In the genomic region with DNA sequence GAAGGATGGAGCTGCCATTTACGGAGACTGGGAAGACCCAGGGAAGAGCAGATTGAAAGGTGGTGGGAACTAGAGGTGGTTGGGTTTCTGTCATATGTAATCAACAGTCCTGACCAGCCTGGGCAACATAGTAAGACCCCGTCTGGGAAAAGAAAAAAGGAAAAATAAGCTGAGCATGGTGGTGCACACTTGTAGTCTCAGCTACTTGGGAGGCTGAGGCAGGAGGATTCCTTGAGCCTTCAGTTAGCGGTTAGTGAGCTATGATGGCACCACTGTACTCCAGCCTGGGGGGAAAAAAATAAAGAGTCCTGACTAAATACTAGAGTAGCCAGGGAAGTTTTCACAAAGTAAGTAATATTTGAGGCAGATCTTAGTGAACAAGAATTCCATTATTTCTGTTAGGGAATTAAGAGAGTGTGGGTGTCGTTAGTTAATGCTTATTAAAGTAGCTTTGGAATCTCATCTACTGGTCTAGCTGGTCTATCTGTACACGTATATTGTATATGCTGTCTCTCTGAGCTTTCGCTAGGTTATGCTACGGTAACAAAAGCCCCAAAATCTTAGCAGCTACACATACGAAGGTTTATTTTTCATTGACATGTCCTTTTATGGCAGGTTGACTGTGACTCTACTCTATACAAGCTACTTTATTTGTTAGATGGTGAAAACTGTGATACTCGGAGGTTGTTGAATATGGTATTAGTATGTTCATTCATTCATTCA, we compare ENCODE assay signal across 17 cellular contexts. TPM values are rescaled to one million over a fixed set of nuclear protein-coding genes. Genes with fewer than 3 reads are reported as not detected.
DNase-seq lines count a peak whose midpoint lies in the region; TF ChIP-seq lines count a peak whose summit lies in the region.
"Had no signal": no experiment of that assay in that cellular context is flagged by ENCODE, and none has a peak within 500 bp of the region (broad histone marks: within the 10 kb centered on the region; RNA-seq: fewer than 3 reads in every experiment).

No MANE protein-coding gene starts in this region.

- H3K9me3 ChIP-seq in sigmoid colon (no peaks in the 10 kb centered on the region), transverse colon (no peaks in the 10 kb centered on the region)
- H3K9me3 ChIP-seq: BLaER1, SJCRH30 had no signal

- TF ChIP-seq EP300 in sigmoid colon (IDR thresholded peaks at IDR 0.05) (no peak), transverse colon (IDR thresholded peaks at IDR 0.05; ENCODE audit: low read depth) (no peak)

- peaks cover 0 to 32% (median 19%) of the 10 kb centered on the region in 4 donors for H3K4me1 ChIP-seq in sigmoid colon
- peaks cover 17 to 36% (median 28%) of the 10 kb centered on the region in 4 donors for H3K4me1 ChIP-seq in transverse colon

- WGBS in sigmoid colon, 2 donors, result 93 to 94% methylated on average over 9 of the region's 9 CpGs
- WGBS in transverse colon (ENCODE audit: low coverage in 1 of 2), 2 donors, result 91 to 92% methylated on average over 9 of the region's 9 CpGs

- H3K4me1 Mint-ChIP-seq in activated CD4-positive, alpha-beta T cell treated with anti-CD3 and anti-CD28 coated beads, Interleukin-2, amount 10 ng/mL, durations not matched to agents 24 days and 14 days, result no peaks in the 10 kb centered on the region
- H3K4me1 Mint-ChIP-seq: CD8-positive, alpha-beta memory T cell had no signal

- intact Hi-C loops in activated CD4-positive, alpha-beta T cell treated with anti-CD3 and anti-CD28 coated beads, Interleukin-2, amount 10 ng/mL, durations not matched to agents 24 days and 14 days (cut with micrococcal nuclease), result no loop called here
- intact Hi-C loops in sigmoid colon (cut with DNase I), result no loop called here
- intact Hi-C loops in transverse colon (cut with DNase I; ENCODE audit: low total_unique reads), result no loop called here

- no peaks in the 10 kb centered on the region for H3K9me3 Mint-ChIP-seq in activated CD4-positive, alpha-beta T cell treated with anti-CD3 and anti-CD28 coated beads, Interleukin-2, amount 10 ng/mL, durations not matched to agents 24 days and 14 days
- H3K9me3 Mint-ChIP-seq: CD8-positive, alpha-beta memory T cell had no signal

- TF ChIP-seq POLR2A in sigmoid colon (IDR thresholded peaks at IDR 0.05), result no peak
- TF ChIP-seq POLR2A in transverse colon (IDR thresholded peaks at IDR 0.05), result no peak

- no peaks in the 10 kb centered on the region for H3K27me3 Mint-ChIP-seq in activated CD4-positive, alpha-beta T cell treated with anti-CD3 and anti-CD28 coated beads, Interleukin-2, amount 10 ng/mL, durations not matched to agents 24 days and 14 days
- H3K27me3 Mint-ChIP-seq: CD8-positive, alpha-beta memory T cell had no signal

- no peak overlapping the region for H3K27ac Mint-ChIP-seq in activated CD4-positive, alpha-beta T cell treated with anti-CD3 and anti-CD28 coated beads, Interleukin-2, amount 10 ng/mL, durations not matched to agents 24 days and 14 days
- H3K27ac Mint-ChIP-seq: CD8-positive, alpha-beta memory T cell had no signal

- in situ Hi-C loops in transverse colon (cut with MboI; ENCODE audit: low pct_ligation_motif_present in 1 of 4, low pct_unique_long_range_greater_than_20kb in 1 of 4, low sequenced_read_pairs in 3 of 4), result no loop called here

- no peaks in the 10 kb centered on the region for H3K36me3 Mint-ChIP-seq in activated CD4-positive, alpha-beta T cell treated with anti-CD3 and anti-CD28 coated beads, Interleukin-2, amount 10 ng/mL, durations not matched to agents 24 days and 14 days (ENCODE audit: low read depth)
- H3K36me3 Mint-ChIP-seq: CD8-positive, alpha-beta memory T cell had no signal

- DNase-seq in activated CD4-positive, alpha-beta T cell treated with anti-CD3 and anti-CD28 coated beads, Interleukin-2, amount 10 ng/mL, durations not matched to agents 24 days and 14 days, result peak; percentile 62
- no peak for DNase-seq in activated CD4-positive, alpha-beta T cell treated with anti-CD3 and anti-CD28 coated beads, Interleukin-2, amount 50 U/mL, for 4 hours
- DNase-seq in fibroblast of the aortic adventitia (ENCODE audit: low read depth) (no peak), sigmoid colon (peak; percentile 64), NCI-H2171 (lab: John Stamatoyannopoulos, UW) (no peak), transverse colon (no peak), H7 (no peak)
- DNase-seq: EL, MV-4-11, NCI-H1417 treated with DMSO at 0.1 percent for 48 hours, NCI-H2171 treated with DMSO at 0.1 percent for 48 hours, NCI-H748 treated with DMSO at 0.1 percent for 48 hours, SJCRH30 had no signal

- H3K36me3 ChIP-seq in sigmoid colon (peaks cover 15 to 35% (median 26%) of the 10 kb centered on the region in 4 donors), transverse colon (peaks cover 0 to 26% (median 5%) of the 10 kb centered on the region in 4 donors), H7 (replicated peaks; ENCODE audit: control insufficient read depth, insufficient read depth, low read length) (peaks cover 4% of the 10 kb centered on the region)

- TF ChIP-seq CTCF in VCaP (conservative IDR thresholded peaks at IDR 0.05) (no peak), fibroblast of the aortic adventitia (IDR thresholded peaks at IDR 0.05; ENCODE audit: insufficient read depth, low read length) (peak; percentile 7), sigmoid colon (IDR thresholded peaks at IDR 0.05) (no peak), transverse colon (IDR thresholded peaks at IDR 0.05) (no peak)

- no peak overlapping the region for H3K4me3 ChIP-seq in fibroblast of the aortic adventitia (ENCODE audit: low read depth, low read length)
- H3K4me3 ChIP-seq in sigmoid colon, result no peak overlapping the region
- no peak overlapping the region for H3K4me3 ChIP-seq in transverse colon
- H3K4me3 ChIP-seq in H7 (ENCODE audit: insufficient read depth, low read depth, low read length), result no peak overlapping the region
- H3K4me3 ChIP-seq: BLaER1, SJCRH30 had no signal

- H3K27me3 ChIP-seq in sigmoid colon (no peaks in the 10 kb centered on the region), transverse colon (no peaks in the 10 kb centered on the region), H7 (ENCODE audit: control insufficient read depth, insufficient read depth, low read length) (peaks cover 22% of the 10 kb centered on the region)
- H3K27me3 ChIP-seq: SJCRH30 had no signal

- H3K27ac ChIP-seq in VCaP (peak overlapping the region; percentile 70), sigmoid colon (no peak overlapping the region), transverse colon (no peak overlapping the region)
- H3K27ac ChIP-seq: BLaER1, SJCRH30 had no signal

- H3K4me3 Mint-ChIP-seq in activated CD4-positive, alpha-beta T cell treated with anti-CD3 and anti-CD28 coated beads, Interleukin-2, amount 10 ng/mL, durations not matched to agents 24 days and 14 days, result no peak overlapping the region
- H3K4me3 Mint-ChIP-seq: CD8-positive, alpha-beta memory T cell had no signal

RNA-seq across cellular contexts. Expression of a gene that starts 4.4 kb away (rescaled TPM):
- 4.2 and 5.1 TPM in 2 replicates for total RNA-seq in activated CD4-positive, alpha-beta T cell treated with anti-CD3 and anti-CD28 coated beads, Interleukin-2, amount 10 ng/mL, durations not matched to agents 24 days and 14 days
- total RNA-seq in fibroblast of the aortic adventitia (ENCODE audit: low replicate concordance) (36.7 and 63.1 TPM in 2 replicates), sigmoid colon (10 to 100 TPM; 30.3 to 80.9 (median 37.2) TPM), transverse colon (100 to 1,000 TPM in 3 of 4 donors, 10 to 100 TPM in 1; 70.1 to 178 (median 148) TPM)
- 10 to 100 TPM; 12.1 to 42.8 (median 21.0) TPM for polyA plus RNA-seq in sigmoid colon
- total RNA-seq in H7 (2014; rRNA removed; shearing (Covaris generic)), result 6.8 and 14.4 TPM in 2 replicates

RNA-seq across cellular contexts. Expression of a gene that starts 57.7 kb away (rescaled TPM):
- total RNA-seq in activated CD4-positive, alpha-beta T cell treated with anti-CD3 and anti-CD28 coated beads, Interleukin-2, amount 10 ng/mL, durations not matched to agents 24 days and 14 days, result 1,962 and 2,189 TPM in 2 replicates
- total RNA-seq in fibroblast of the aortic adventitia (ENCODE audit: low replicate concordance) (under 0.01 and 2,882 TPM in 2 replicates), sigmoid colon (under 1 TPM; under 0.01 TPM), transverse colon (under 1 TPM in 3 of 4 donors, not detected in 1; under 0.01 TPM)
- not detected for polyA plus RNA-seq in sigmoid colon
- total RNA-seq in H7 (2014; rRNA removed; shearing (Covaris generic)), result under 0.01 TPM in 2 replicates
- total RNA-seq: HT1080 had no signal
- polyA plus RNA-seq: CD8-positive, alpha-beta memory T cell had no signal

Comparison
In these comparisons a context has a peak if more than half of its experiments do, and no peak if none do; other contexts are left out.
1. DNase-seq: peak in activated CD4-positive, alpha-beta T cell treated with anti-CD3 and anti-CD28 coated beads, Interleukin-2, amount 10 ng/mL, durations not matched to agents 24 days and 14 days (single experiment) and sigmoid colon (single experiment); none in activated CD4-positive, alpha-beta T cell treated with anti-CD3 and anti-CD28 coated beads, Interleukin-2, amount 50 U/mL, for 4 hours (0 of 2), fibroblast of the aortic adventitia (single experiment), NCI-H2171 (single experiment), transverse colon (single experiment) and H7 (single experiment).